23 cellular contexts compared by ENCODE assay signal in genomic region chr18:75251466-75251865, GRCh38.
"Had no signal": no experiment of that assay in that cellular context is flagged by ENCODE, and none has a peak within 500 bp of the region (broad histone marks: within the 10 kb centered on the region; RNA-seq: fewer than 3 reads in every experiment).

No MANE protein-coding gene starts in this region.

- H3K36me3 ChIP-seq: gastroesophageal sphincter, left lung, neural progenitor cell, spleen, transverse colon had no signal

- H3K4me3 Mint-ChIP-seq: activated CD4-positive, alpha-beta memory T cell treated with anti-CD3 and anti-CD28 coated beads, Interleukin-2, amount 10 ng/mL, durations not matched to agents 7 days and 5 days; activated CD4-positive, alpha-beta T cell treated with anti-CD3 and anti-CD28 coated beads, Interleukin-2, amount 10 ng/mL, durations not matched to agents 24 days and 14 days; activated T-cell treated with anti-CD3 and anti-CD28 coated beads, Interleukin-2, amount 50 U/mL, for 24 hours; naive B cell; neural progenitor cell had no signal

- H3K9ac ChIP-seq: neural progenitor cell, parathyroid adenoma had no signal

- H3K36me3 Mint-ChIP-seq: neural progenitor cell had no signal

- H3K4me1 Mint-ChIP-seq: neural progenitor cell had no signal

- ATAC-seq: gastroesophageal sphincter, left lung, right cardiac atrium had no signal

- H2AFZ ChIP-seq: neural progenitor cell, parathyroid adenoma had no signal

- H3K27me3 ChIP-seq: dorsolateral prefrontal cortex, gastroesophageal sphincter, left lung, neural progenitor cell, spleen, transverse colon had no signal

- H3K9me3 Mint-ChIP-seq: activated CD4-positive, alpha-beta memory T cell treated with anti-CD3 and anti-CD28 coated beads, Interleukin-2, amount 10 ng/mL, durations not matched to agents 7 days and 5 days; activated CD4-positive, alpha-beta T cell treated with anti-CD3 and anti-CD28 coated beads, Interleukin-2, amount 10 ng/mL, durations not matched to agents 24 days and 14 days; activated T-cell treated with anti-CD3 and anti-CD28 coated beads, Interleukin-2, amount 50 U/mL, for 24 hours; neural progenitor cell had no signal

- DNase-seq: activated CD4-positive, alpha-beta memory T cell treated with anti-CD3 and anti-CD28 coated beads, Interleukin-2, amount 10 ng/mL, durations not matched to agents 7 days and 5 days; activated CD4-positive, alpha-beta T cell treated with anti-CD3 and anti-CD28 coated beads, Interleukin-2, amount 10 ng/mL, durations not matched to agents 24 days and 14 days; activated CD4-positive, CD25-positive, alpha-beta regulatory T cell treated with anti-CD3 and anti-CD28 coated beads, Interleukin-2, amount 50 U/mL, for 72 hours; activated CD8-positive, alpha-beta memory T cell treated with anti-CD3 and anti-CD28 coated beads, Interleukin-2, amount 50 U/mL, for 48 hours; activated gamma-delta T cell; activated naive CD4-positive, alpha-beta T cell treated with anti-CD3 and anti-CD28 coated beads, Interleukin-2, amount 50 U/mL, for 16 hours; activated T-cell treated with anti-CD3 and anti-CD28 coated beads, Interleukin-2, amount 50 U/mL, for 24 hours; anterior cingulate cortex; dorsolateral prefrontal cortex; effector memory CD4-positive, alpha-beta T cell; hypothalamus; left lung; naive B cell; occipital lobe; right cardiac atrium; spleen; stimulated activated naive CD4-positive, alpha-beta T cell; T-helper 2 cell; transverse colon had no signal

- H3K27ac ChIP-seq: neural progenitor cell, parathyroid adenoma, transverse colon had no signal

- H3K4me2 ChIP-seq: neural progenitor cell had no signal

- H3K4me1 ChIP-seq: neural progenitor cell had no signal

- H3K27ac Mint-ChIP-seq: activated CD4-positive, alpha-beta memory T cell treated with anti-CD3 and anti-CD28 coated beads, Interleukin-2, amount 10 ng/mL, durations not matched to agents 7 days and 5 days; activated CD4-positive, alpha-beta T cell treated with anti-CD3 and anti-CD28 coated beads, Interleukin-2, amount 10 ng/mL, durations not matched to agents 24 days and 14 days; activated T-cell treated with anti-CD3 and anti-CD28 coated beads, Interleukin-2, amount 50 U/mL, for 24 hours; neural progenitor cell had no signal

- H3K27me3 Mint-ChIP-seq: activated CD4-positive, alpha-beta memory T cell treated with anti-CD3 and anti-CD28 coated beads, Interleukin-2, amount 10 ng/mL, durations not matched to agents 7 days and 5 days; activated CD4-positive, alpha-beta T cell treated with anti-CD3 and anti-CD28 coated beads, Interleukin-2, amount 10 ng/mL, durations not matched to agents 24 days and 14 days; activated T-cell treated with anti-CD3 and anti-CD28 coated beads, Interleukin-2, amount 50 U/mL, for 24 hours; naive B cell had no signal

- H3K9me3 ChIP-seq: gastroesophageal sphincter, left lung, transverse colon had no signal

- H3K4me3 ChIP-seq: gastroesophageal sphincter, left lung, lung, neural progenitor cell, spleen, transverse colon had no signal
